19 cellular contexts compared by ENCODE assay signal in genomic region chr7:118948508-118948907, GRCh38.
DNase-seq lines count a peak whose midpoint lies in the region; ATAC-seq, FAIRE-seq and TF ChIP-seq lines count a peak whose summit lies in the region.
"Had no signal": no experiment of that assay in that cellular context is flagged by ENCODE, and none has a peak within 500 bp of the region (broad histone marks: within the 10 kb centered on the region; RNA-seq: fewer than 3 reads in every experiment).

No MANE protein-coding gene starts in this region.

- H4K20me1 ChIP-seq in IMR-90 (ENCODE audit: insufficient read depth, low read length): no peaks in the 10 kb centered on the region
- no peaks in the 10 kb centered on the region for H4K20me1 ChIP-seq in smooth muscle cell (ENCODE audit: low read depth)
- H4K20me1 ChIP-seq: BLaER1 treated with 17β-estradiol and CSF1 and Interleukin-3, amounts not matched to agents 10 nM and 100 nM had no signal

- TF ChIP-seq RAD21 in A549 (conservative IDR thresholded peaks at IDR 0.05 in 1 of 2, IDR thresholded peaks at IDR 0.05 in 1 of 2) (no peak), IMR-90 (IDR thresholded peaks at IDR 0.05; ENCODE audit: low read length) (no peak)

- dilution Hi-C loops in IMR-90 (cut with HindIII; ENCODE audit: low sequenced_read_pairs, unreplicated experiment): no loop called here

- no peaks in the 10 kb centered on the region for H3K79me2 ChIP-seq in smooth muscle cell (ENCODE audit: low read depth)

- H2BK120ac ChIP-seq in IMR-90 (ENCODE audit: low read depth, low read length): no peak overlapping the region

- BruUV-seq in IMR-90 (replicated peaks; lab: Mats Ljungman, UMichigan): no TSS peak

- intact Hi-C loops in IMR-90 (cut with micrococcal nuclease) (no loop called here), left cardiac atrium (cut with DNase I) (no loop called here)

- no peak overlapping the region for H2BK5ac ChIP-seq in IMR-90 (ENCODE audit: low read depth, low read length, poor library complexity, severe bottlenecking)

- no peaks in the 10 kb centered on the region for H3F3A ChIP-seq in smooth muscle cell (ENCODE audit: low read depth)

- H3K4ac ChIP-seq in IMR-90 (ENCODE audit: low read depth, low read length): no peak overlapping the region

- ATAC-seq in A549 (no peak), IMR-90 (ENCODE audit: low read depth) (no peak), left cardiac atrium (no peak)
- ATAC-seq: CD8-positive, alpha-beta T cell; GM12878 had no signal

- H3K27me3 ChIP-seq in IMR-90 (ENCODE audit: control insufficient read depth, insufficient read depth, low read length) (no peaks in the 10 kb centered on the region), smooth muscle cell (ENCODE audit: low read depth) (no peaks in the 10 kb centered on the region)
- H3K27me3 ChIP-seq: BLaER1 treated with 17β-estradiol and CSF1 and Interleukin-3, amounts not matched to agents 10 nM and 100 nM had no signal

- H3K9me3 ChIP-seq in A549 (no peaks in the 10 kb centered on the region), IMR-90 (ENCODE audit: control insufficient read depth, insufficient read depth, low read length) (peaks cover 5% of the 10 kb centered on the region; the same call in 1 of the 2 replicates), smooth muscle cell (replicated peaks; ENCODE audit: low read depth) (no peaks in the 10 kb centered on the region)
- H3K9me3 ChIP-seq: BLaER1 treated with 17β-estradiol and CSF1 and Interleukin-3, amounts not matched to agents 10 nM and 100 nM; Caco-2 had no signal

- no peak overlapping the region for H3K4me2 ChIP-seq in A549
- no peak overlapping the region for H3K4me2 ChIP-seq in IMR-90 (ENCODE audit: low read depth, low read length)
- H3K4me2 ChIP-seq in smooth muscle cell: peak overlapping the region; percentile 36
- H3K4me2 ChIP-seq: BLaER1 treated with 17β-estradiol and CSF1 and Interleukin-3, amounts not matched to agents 10 nM and 100 nM had no signal

- H2BK15ac ChIP-seq in IMR-90 (ENCODE audit: low read depth, low read length): no peak overlapping the region

- no peaks in the 10 kb centered on the region for H3K9me1 ChIP-seq in IMR-90 (ENCODE audit: insufficient read depth, low read length)

- no peak overlapping the region for H2AFZ ChIP-seq in IMR-90 (replicated peaks; ENCODE audit: low read length, poor library complexity)
- H2AFZ ChIP-seq in smooth muscle cell (ENCODE audit: low read depth): no peak overlapping the region

- TF ChIP-seq POLR2A in A549 (IDR thresholded peaks at IDR 0.05; ENCODE audit: low read length) (no peak), IMR-90 (IDR thresholded peaks at IDR 0.05; ENCODE audit: low read depth, low read length) (no peak)

- TF ChIP-seq EP300 in A549 (IDR thresholded peaks at IDR 0.05): no peak

- H3K36me3 ChIP-seq in IMR-90 (ENCODE audit: control insufficient read depth, insufficient read depth, low read length) (no peaks in the 10 kb centered on the region), smooth muscle cell (ENCODE audit: low read depth) (no peaks in the 10 kb centered on the region)
- H3K36me3 ChIP-seq: BLaER1 treated with 17β-estradiol and CSF1 and Interleukin-3, amounts not matched to agents 10 nM and 100 nM had no signal

- no peak overlapping the region for H3K18ac ChIP-seq in IMR-90 (ENCODE audit: low read depth, low read length)

- H3K9ac ChIP-seq in IMR-90 (ENCODE audit: low read depth, low read length) (no peak overlapping the region), smooth muscle cell (ENCODE audit: low read depth) (no peak overlapping the region)
- H3K9ac ChIP-seq: BLaER1 treated with 17β-estradiol and CSF1 and Interleukin-3, amounts not matched to agents 10 nM and 100 nM had no signal

- POLR2A ChIA-PET in A549 (lab: Yijun Ruan, JAX): no interaction called here
- POLR2A ChIA-PET in IMR-90 (lab: Charles Lee; ENCODE audit: unreplicated experiment): no interaction called here

- no peak overlapping the region for H2AK5ac ChIP-seq in IMR-90 (ENCODE audit: low read depth, low read length)

- H3K4me1 ChIP-seq in A549 (no peaks in the 10 kb centered on the region), IMR-90 (ENCODE audit: control insufficient read depth, insufficient read depth, low read length) (no peaks in the 10 kb centered on the region), smooth muscle cell (ENCODE audit: low read depth) (no peaks in the 10 kb centered on the region)
- H3K4me1 ChIP-seq: BLaER1 treated with 17β-estradiol and CSF1 and Interleukin-3, amounts not matched to agents 10 nM and 100 nM; Caco-2 had no signal

- no peak overlapping the region for H2AK9ac ChIP-seq in IMR-90 (replicated peaks; ENCODE audit: low read depth, low read length, poor library complexity)

- H3K27ac ChIP-seq in A549 (no peak overlapping the region), IMR-90 (ENCODE audit: insufficient read depth, low read length) (no peak overlapping the region), smooth muscle cell (ENCODE audit: low read depth) (no peak overlapping the region)
- H3K27ac ChIP-seq: BLaER1 treated with 17β-estradiol and CSF1 and Interleukin-3, amounts not matched to agents 10 nM and 100 nM; C4-2B had no signal

- FAIRE-seq in A549 (lab: Jason Lieb, UNC): no peak
- FAIRE-seq: GM12878, GM12892, GM18507 had no signal

- H3K4me3 ChIP-seq in A549 (no peak overlapping the region), IMR-90 (ENCODE audit: insufficient read depth, low read depth, low read length) (no peak overlapping the region), smooth muscle cell (no peak overlapping the region)
- H3K4me3 ChIP-seq: BLaER1 treated with 17β-estradiol and CSF1 and Interleukin-3, amounts not matched to agents 10 nM and 100 nM; GM12878 had no signal

- CTCF ChIA-PET in A549 (lab: Yijun Ruan, JAX): no interaction called here
- CTCF ChIA-PET in IMR-90 (lab: Yijun Ruan, JAX): no interaction called here

- TF ChIP-seq CTCF in A549 (IDR thresholded peaks at IDR 0.05): no peak
- TF ChIP-seq CTCF in IMR-90 (conservative IDR thresholded peaks at IDR 0.05; ENCODE audit: low read depth, low read length): no peak
- TF ChIP-seq CTCF in smooth muscle cell (IDR thresholded peaks at IDR 0.05; ENCODE audit: borderline replicate concordance, insufficient read depth, poor library complexity, severe bottlenecking): no peak

- H4K8ac ChIP-seq in IMR-90 (ENCODE audit: low read depth in 2 of 2, low read length in 2 of 2): no peak overlapping the region

- no peak overlapping the region for H3K14ac ChIP-seq in IMR-90 (replicated peaks; ENCODE audit: low read depth, low read length)

- H3K79me1 ChIP-seq in IMR-90 (ENCODE audit: low read depth in 1 of 2, low read length in 2 of 2): no peaks in the 10 kb centered on the region

- H2BK20ac ChIP-seq in IMR-90 (ENCODE audit: low read depth, low read length): no peak overlapping the region

- no peak overlapping the region for H3K23ac ChIP-seq in IMR-90 (ENCODE audit: low read depth, low read length)

- DNase-seq in A549 (ENCODE audit: low read depth in 1 of 2, low spot score in 1 of 2): no peak
- no peak for DNase-seq in IMR-90
- DNase-seq in smooth muscle cell (lab: John Stamatoyannopoulos, UW; ENCODE audit: unreplicated experiment): no peak
- no peak for DNase-seq in left cardiac atrium
- DNase-seq in SK-N-DZ (ENCODE audit: low spot score): no peak
- DNase-seq: 8988T; AML-193; Caco-2; Calu3; CD4-positive, alpha-beta T cell; CD8-positive, alpha-beta T cell; DND-41; EL; GDM1 had no signal

- no peak overlapping the region for H3K56ac ChIP-seq in IMR-90 (ENCODE audit: extremely low read depth, insufficient read depth, low read length)

- no peak overlapping the region for H4K5ac ChIP-seq in IMR-90 (ENCODE audit: low read depth, low read length)

- H4K91ac ChIP-seq in IMR-90 (ENCODE audit: insufficient read depth, low read depth, low read length): no peak overlapping the region

- in situ Hi-C loops in IMR-90 (cut with MboI; ENCODE audit: low sequenced_read_pairs): no loop called here

TF ChIP-seq in A549, 52 proteins besides CTCF, POLR2A, EP300 and RAD21:
- TF ChIP-seq HOXB5 (CRISPR knock-in tag; IDR thresholded peaks at IDR 0.05) (no peak), BHLHE40 (IDR thresholded peaks at IDR 0.05; ENCODE audit: low read depth, low read length) (no peak), CBX8 (IDR thresholded peaks at IDR 0.05) (no peak), MAFK (IDR thresholded peaks at IDR 0.05; ENCODE audit: partially characterized antibody) (peak; percentile 71), ZC3H11A (IDR thresholded peaks at IDR 0.05) (no peak), KDM1A (IDR thresholded peaks at IDR 0.05; ENCODE audit: low read depth) (no peak)

TF ChIP-seq in IMR-90, 13 proteins besides CTCF, POLR2A, EP300 and RAD21:
- no peak for TF ChIP-seq CEBPB (IDR thresholded peaks at IDR 0.05; ENCODE audit: low read depth, low read length)
- TF ChIP-seq MAFK (IDR thresholded peaks at IDR 0.05; ENCODE audit: low read depth, low read length): peak; percentile 67
